Comparison of ENCODE assay signal across 1 cellular context in genomic region chr5:154972476-154973080, GRCh38.
TF ChIP-seq lines count a peak whose summit lies in the region.

No MANE protein-coding gene starts in this region.

TF ChIP-seq in H1, 55 proteins besides CTCF, POLR2A, EP300 and RAD21:
- TF ChIP-seq CHD7 (IDR thresholded peaks at IDR 0.05; ENCODE audit: insufficient replicate concordance, low read length) (no peak), KDM4A (IDR thresholded peaks at IDR 0.05; ENCODE audit: low read depth, low read length, severe bottlenecking) (no peak), TBP (IDR thresholded peaks at IDR 0.05; ENCODE audit: low read depth, low read length) (no peak), SRF (IDR thresholded peaks at IDR 0.05; ENCODE audit: low read depth, low read length) (no peak), JUND (IDR thresholded peaks at IDR 0.05; ENCODE audit: low read length) (no peak), HDAC2 (IDR thresholded peaks at IDR 0.05; ENCODE audit: borderline replicate concordance in 1 of 2, low read depth in 2 of 2, low read length in 2 of 2) (no peak), FOSL1 (IDR thresholded peaks at IDR 0.05; ENCODE audit: insufficient read depth, low read depth, low read length) (no peak), SP2 (IDR thresholded peaks at IDR 0.05; ENCODE audit: low read length) (no peak), CBX8 (IDR thresholded peaks at IDR 0.05; ENCODE audit: borderline replicate concordance, low read depth, low read length) (no peak), SIN3A (conservative IDR thresholded peaks at IDR 0.05 in 1 of 2, IDR thresholded peaks at IDR 0.05 in 1 of 2; ENCODE audit: low read depth in 1 of 2, low read length in 2 of 2) (no peak), BACH1 (IDR thresholded peaks at IDR 0.05; ENCODE audit: low read length) (no peak), SP4 (IDR thresholded peaks at IDR 0.05; ENCODE audit: low read length) (no peak), RXRA (IDR thresholded peaks at IDR 0.05; ENCODE audit: insufficient read depth, low read depth, low read length) (no peak), CEBPB (IDR thresholded peaks at IDR 0.05; ENCODE audit: low read depth, low read length) (no peak), BRCA1 (IDR thresholded peaks at IDR 0.05; ENCODE audit: low read depth, low read length) (no peak)
